Comparison of ENCODE assay signal across 17 cellular contexts in genomic region chr15:58257776-58258325, GRCh38.
DNase-seq lines count a peak whose midpoint lies in the region; ATAC-seq and TF ChIP-seq lines count a peak whose summit lies in the region.
"Had no signal": no experiment of that assay in that cellular context is flagged by ENCODE, and none has a peak within 500 bp of the region (broad histone marks: within the 10 kb centered on the region; RNA-seq: fewer than 3 reads in every experiment).

No MANE protein-coding gene starts in this region.

- H3K4me1 Mint-ChIP-seq in GM23338 = peaks cover 17% of the 10 kb centered on the region
- H3K4me1 Mint-ChIP-seq: CD8-positive, alpha-beta memory T cell had no signal

- H3K4me3 ChIP-seq in GM23338 = no peak overlapping the region
- H3K4me3 ChIP-seq: A549; BLaER1 treated with 17β-estradiol and CSF1 and Interleukin-3, amounts not matched to agents 10 nM and 100 nM had no signal

- H3K4me3 Mint-ChIP-seq in GM23338 = no peak overlapping the region
- H3K4me3 Mint-ChIP-seq: CD8-positive, alpha-beta memory T cell had no signal

- no peak overlapping the region for H2AFZ ChIP-seq in GM23338

- peaks cover 17% of the 10 kb centered on the region; the same call in 2 of the 3 replicates for H3K9me3 Mint-ChIP-seq in GM23338
- H3K9me3 Mint-ChIP-seq: CD8-positive, alpha-beta memory T cell had no signal

- H4K20me1 ChIP-seq in GM23338 (replicated peaks; ENCODE audit: insufficient read depth) = no peaks in the 10 kb centered on the region
- H4K20me1 ChIP-seq: BLaER1 treated with 17β-estradiol and CSF1 and Interleukin-3, amounts not matched to agents 10 nM and 100 nM had no signal

- no peaks in the 10 kb centered on the region for H3K27me3 Mint-ChIP-seq in GM23338 (ENCODE audit: insufficient read depth, low read depth, poor library complexity)

- peak overlapping the region; percentile 11; the same call in 1 of the 2 replicates for H3K27ac Mint-ChIP-seq in GM23338
- H3K27ac Mint-ChIP-seq: CD8-positive, alpha-beta memory T cell had no signal

- H3K27me3 ChIP-seq in GM23338 (ENCODE audit: insufficient read depth) (no peaks in the 10 kb centered on the region), foreskin keratinocyte (no peaks in the 10 kb centered on the region)
- H3K27me3 ChIP-seq: BLaER1 treated with 17β-estradiol and CSF1 and Interleukin-3, amounts not matched to agents 10 nM and 100 nM had no signal

- peaks cover 9% of the 10 kb centered on the region for H3K9me2 ChIP-seq in GM23338 (ENCODE audit: insufficient read depth)

- H3K27ac ChIP-seq in GM23338 (ENCODE audit: low read depth) = no peak overlapping the region
- peak overlapping the region; percentile 80 for H3K27ac ChIP-seq in foreskin keratinocyte
- H3K27ac ChIP-seq: A549; BLaER1 treated with 17β-estradiol and CSF1 and Interleukin-3, amounts not matched to agents 10 nM and 100 nM had no signal

- DNase-seq in NCI-H1436 treated with DMSO at 0.1 percent for 48 hours (lab: John Stamatoyannopoulos, UW) (peak; percentile 11), NCI-H1436 (lab: John Stamatoyannopoulos, UW) (no peak), GM23338 (ENCODE audit: low spot score) (no peak), NCI-H748 (lab: John Stamatoyannopoulos, UW; ENCODE audit: unreplicated experiment) (peak; percentile 75), foreskin keratinocyte (no peak), SW480 (ENCODE audit: low spot score) (no peak), T1000 (lab: John Stamatoyannopoulos, UW) (no peak), NCI-H82 (lab: John Stamatoyannopoulos, UW) (no peak)
- DNase-seq: CD8-positive, alpha-beta memory T cell; H7; Karpas-422; NCI-H146; NCI-H226; SHP77 treated with DMSO at 0.1 percent for 48 hours had no signal

- TF ChIP-seq CTCF in GM23338 (conservative IDR thresholded peaks at IDR 0.05; ENCODE audit: low read depth in 2 of 2) (no peak), foreskin keratinocyte (conservative IDR thresholded peaks at IDR 0.05) (no peak)

- H3K36me3 Mint-ChIP-seq in GM23338 (ENCODE audit: low read depth) = no peaks in the 10 kb centered on the region; the same call in 2 of the 3 replicates
- H3K36me3 Mint-ChIP-seq: CD8-positive, alpha-beta memory T cell had no signal

- H3K79me2 ChIP-seq in GM23338 (replicated peaks; ENCODE audit: insufficient read depth) = no peaks in the 10 kb centered on the region

- H3F3A ChIP-seq in GM23338 (replicated peaks; ENCODE audit: low read depth) = no peaks in the 10 kb centered on the region

- peaks cover 15% of the 10 kb centered on the region for H3K4me1 ChIP-seq in GM23338 (ENCODE audit: insufficient read depth)
- peaks cover 26% of the 10 kb centered on the region for H3K4me1 ChIP-seq in foreskin keratinocyte

- ATAC-seq in GM23338 = no peak
- ATAC-seq in foreskin keratinocyte = no peak
- ATAC-seq: A549, SK-N-SH treated with all-trans-retinoic acid at 6 μM for 48 hours had no signal

- no peak overlapping the region for H3K4me2 ChIP-seq in GM23338
- H3K4me2 ChIP-seq: A549; BLaER1 treated with 17β-estradiol and CSF1 and Interleukin-3, amounts not matched to agents 10 nM and 100 nM had no signal

- H3K36me3 ChIP-seq in GM23338 (ENCODE audit: insufficient read depth) = no peaks in the 10 kb centered on the region

TF ChIP-seq in GM23338, 12 proteins besides CTCF, POLR2A, EP300 and RAD21 (continues in another document):
- TF ChIP-seq EZH2phosphoT487 (IDR thresholded peaks at IDR 0.05; ENCODE audit: unreplicated experiment) (no peak), CREB1 (CRISPR knock-in tag; IDR thresholded peaks at IDR 0.05; ENCODE audit: low read depth) (no peak), NANOG (IDR thresholded peaks at IDR 0.05; ENCODE audit: borderline replicate concordance) (no peak), ZNF462 (CRISPR knock-in tag; IDR thresholded peaks at IDR 0.05) (no peak), EZH2 (IDR thresholded peaks at IDR 0.05; ENCODE audit: low read depth, unreplicated experiment) (no peak), REST (IDR thresholded peaks at IDR 0.05; ENCODE audit: unreplicated experiment) (no peak)

Comparison
In these comparisons a context has a peak if more than half of its experiments do, and no peak if none do; other contexts are left out.
1. DNase-seq: peak in NCI-H1436 treated with DMSO at 0.1 percent for 48 hours (single experiment) and NCI-H748 (single experiment); none in NCI-H1436 (single experiment), GM23338 (single experiment), foreskin keratinocyte (0 of 2), SW480 (single experiment), T1000 (single experiment) and NCI-H82 (single experiment).